Comparison of ENCODE assay signal across 12 cellular contexts in the genomic region with DNA sequence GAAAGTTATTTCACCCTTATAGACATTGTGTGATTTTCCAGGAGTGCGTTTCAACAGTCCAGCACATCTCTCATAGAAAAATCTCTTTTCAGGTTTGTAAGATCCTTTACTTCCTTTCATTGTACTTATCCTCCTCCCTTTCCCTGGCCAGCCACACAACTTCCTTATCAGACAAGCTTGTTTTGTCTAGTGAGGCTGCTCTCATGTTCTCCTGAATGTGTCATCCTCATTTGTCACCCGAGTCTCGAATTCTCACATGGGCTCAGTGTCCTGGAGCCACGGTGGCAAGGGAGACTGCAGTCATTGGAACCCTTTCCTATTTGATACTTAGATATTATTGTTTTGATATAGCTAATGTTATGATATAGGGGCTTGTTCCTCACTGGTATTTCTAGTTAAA. TPM values are rescaled to one million over a fixed set of nuclear protein-coding genes. Genes with fewer than 3 reads are reported as not detected.
DNase-seq lines count a peak whose midpoint lies in the region; TF ChIP-seq lines count a peak whose summit lies in the region.
"Had no signal": no experiment of that assay in that cellular context is flagged by ENCODE, and none has a peak within 500 bp of the region (broad histone marks: within the 10 kb centered on the region; RNA-seq: fewer than 3 reads in every experiment).

No MANE protein-coding gene starts in this region.

- TF ChIP-seq POLR2A in Peyer's patch (IDR thresholded peaks at IDR 0.05) (no peak), suprapubic skin (IDR thresholded peaks at IDR 0.05) (no peak)

- intact Hi-C loops in head of caudate nucleus (cut with DNase I) (no loop called here), posterior cingulate gyrus (cut with DNase I) (no loop called here)

- peak; percentile 66 for DNase-seq in Daoy (ENCODE audit: low read depth)
- no peak for DNase-seq in Peyer's patch
- DNase-seq in fibroblast of the aortic adventitia (ENCODE audit: low read depth), result peak; percentile 17
- DNase-seq in non-pigmented ciliary epithelial cell (ENCODE audit: low read depth), result peak; percentile 35
- no peak for DNase-seq in H7
- DNase-seq in head of caudate nucleus, result no peak
- no peak for DNase-seq in suprapubic skin (ENCODE audit: low spot score in 2 of 2)
- no peak for DNase-seq in posterior cingulate gyrus
- DNase-seq: activated CD4-positive, alpha-beta T cell treated with anti-CD3 and anti-CD28 coated beads for 48 hours; CD4-positive, alpha-beta memory T cell; NCI-H1930; occipital lobe had no signal

- no peak for TF ChIP-seq EP300 in suprapubic skin (IDR thresholded peaks at IDR 0.05)

- H3K4me1 ChIP-seq in Peyer's patch, result no peaks in the 10 kb centered on the region
- H3K4me1 ChIP-seq in suprapubic skin, result peaks cover 9% of the 10 kb centered on the region

- H3K9me3 ChIP-seq in Peyer's patch, result no peaks in the 10 kb centered on the region
- no peaks in the 10 kb centered on the region for H3K9me3 ChIP-seq in suprapubic skin

- 49% methylated on average over 4 of the region's 4 CpGs for WGBS in suprapubic skin

- no peaks in the 10 kb centered on the region for H3K36me3 ChIP-seq in Peyer's patch
- H3K36me3 ChIP-seq in H7 (replicated peaks; ENCODE audit: control insufficient read depth, insufficient read depth, low read length), result no peaks in the 10 kb centered on the region
- no peaks in the 10 kb centered on the region for H3K36me3 ChIP-seq in suprapubic skin

- H3K27me3 ChIP-seq in Peyer's patch (no peaks in the 10 kb centered on the region), H7 (ENCODE audit: control insufficient read depth, insufficient read depth, low read length) (no peaks in the 10 kb centered on the region), suprapubic skin (no peaks in the 10 kb centered on the region)

- H3K27ac ChIP-seq in Peyer's patch, result peak overlapping the region; percentile 3 to 54 (median 6)
- no peak overlapping the region for H3K27ac ChIP-seq in suprapubic skin

- TF ChIP-seq CTCF in Peyer's patch (IDR thresholded peaks at IDR 0.05) (no peak), fibroblast of the aortic adventitia (IDR thresholded peaks at IDR 0.05; ENCODE audit: insufficient read depth, low read length) (no peak), suprapubic skin (IDR thresholded peaks at IDR 0.05) (no peak)

- H3K4me3 ChIP-seq in Peyer's patch (no peak overlapping the region), fibroblast of the aortic adventitia (ENCODE audit: low read depth, low read length) (no peak overlapping the region), H7 (ENCODE audit: insufficient read depth, low read depth, low read length) (no peak overlapping the region), suprapubic skin (no peak overlapping the region)

RNA-seq across cellular contexts. Expression of gene SYNPO2, which starts 16.9 kb away (rescaled TPM):
- total RNA-seq in Daoy (2014; rRNA removed; shearing (Covaris generic)), result 0.11 and 0.86 TPM in 2 replicates
- total RNA-seq in Peyer's patch (10 to 100 TPM; 24.9 to 77.6 (median 41.1) TPM), fibroblast of the aortic adventitia (ENCODE audit: low replicate concordance) (3.4 and 28.3 TPM in 2 replicates), suprapubic skin (10 to 100 TPM; 14.3 to 33.6 (median 19.1) TPM)
- total RNA-seq in H7 (2014; rRNA removed; shearing (Covaris generic)), result 0.38 and 0.41 TPM in 2 replicates

Comparison
In these comparisons a context has a peak if more than half of its experiments do, and no peak if none do; other contexts are left out.
1. DNase-seq: peak in Daoy (single experiment), fibroblast of the aortic adventitia (single experiment) and non-pigmented ciliary epithelial cell (single experiment); none in Peyer's patch (0 of 3), H7 (single experiment), head of caudate nucleus (0 of 42), suprapubic skin (0 of 2) and posterior cingulate gyrus (0 of 10).